In genomic region chr2:1253608-1254007, GRCh38 we compare ENCODE assay signal across 16 cellular contexts.
DNase-seq lines count a peak whose midpoint lies in the region; ATAC-seq and TF ChIP-seq lines count a peak whose summit lies in the region.
"Had no signal": no experiment of that assay in that cellular context is flagged by ENCODE, and none has a peak within 500 bp of the region (broad histone marks: within the 10 kb centered on the region; RNA-seq: fewer than 3 reads in every experiment).

No MANE protein-coding gene starts in this region.

- no peaks in the 10 kb centered on the region for H4K20me1 ChIP-seq in BLaER1 treated with 17β-estradiol and CSF1 and Interleukin-3, amounts not matched to agents 10 nM and 100 nM

- H3K4me1 Mint-ChIP-seq in activated B cell treated with CpG ODN at 0.5 μM for 24 hours, result peaks cover 28% of the 10 kb centered on the region
- H3K4me1 Mint-ChIP-seq in stimulated activated naive B cell treated with anti-CD40 and anti-IgM and Interleukin-4, amounts not matched to agents 10 μg/mL and 1 μg/mL and 100 μg/mL, for 72 hours, result peaks cover 28 to 37% of the 10 kb centered on the region in 2 donors

- intact Hi-C loops in activated B cell treated with CpG ODN at 0.5 μM for 24 hours (cut with micrococcal nuclease) (no loop called here), prostate gland (cut with DNase I) (no loop called here)

- WGBS in prostate gland, result 73% methylated on average over 5 of the region's 5 CpGs

- H3K27ac ChIP-seq in BLaER1 treated with 17β-estradiol and CSF1 and Interleukin-3, amounts not matched to agents 10 nM and 100 nM, result peak overlapping the region in 10 of 11 experiments; percentile 9 to 75 (median 50); a peak in 17 of 22 replicates
- no peak overlapping the region for H3K27ac ChIP-seq in prostate gland
- H3K27ac ChIP-seq: A549 had no signal

- peak overlapping the region; percentile 16 to 78 (median 60) for H3K4me2 ChIP-seq in BLaER1 treated with 17β-estradiol and CSF1 and Interleukin-3, amounts not matched to agents 10 nM and 100 nM
- H3K4me2 ChIP-seq: A549 had no signal

- peaks cover 0 to 26% (median 22%) of the 10 kb centered on the region in 11 experiments; a peak in 19 of 22 replicates for H3K9me3 ChIP-seq in BLaER1 treated with 17β-estradiol and CSF1 and Interleukin-3, amounts not matched to agents 10 nM and 100 nM (replicated peaks in 1 of 11)
- no peaks in the 10 kb centered on the region for H3K9me3 ChIP-seq in prostate gland
- H3K9me3 ChIP-seq: A549 had no signal

- H3K27me3 ChIP-seq in BLaER1 treated with 17β-estradiol and CSF1 and Interleukin-3, amounts not matched to agents 10 nM and 100 nM, result no peaks in the 10 kb centered on the region
- no peaks in the 10 kb centered on the region for H3K27me3 ChIP-seq in prostate gland (replicated peaks; ENCODE audit: insufficient read depth)

- TF ChIP-seq POLR2A in prostate gland (IDR thresholded peaks at IDR 0.05), result no peak

- no peak overlapping the region for H3K4me3 Mint-ChIP-seq in activated B cell treated with CpG ODN at 0.5 μM for 24 hours
- peak overlapping the region in 1 of 2 donors; percentile 5 for H3K4me3 Mint-ChIP-seq in stimulated activated naive B cell treated with anti-CD40 and anti-IgM and Interleukin-4, amounts not matched to agents 10 μg/mL and 1 μg/mL and 100 μg/mL, for 72 hours
- H3K4me3 Mint-ChIP-seq: CD4-positive, alpha-beta T cell; H9 had no signal

- H3K9me3 Mint-ChIP-seq in activated B cell treated with CpG ODN at 0.5 μM for 24 hours, result peaks cover 2% of the 10 kb centered on the region
- H3K9me3 Mint-ChIP-seq in stimulated activated naive B cell treated with anti-CD40 and anti-IgM and Interleukin-4, amounts not matched to agents 10 μg/mL and 1 μg/mL and 100 μg/mL, for 72 hours, result peaks cover 5 to 8% of the 10 kb centered on the region in 2 donors
- H3K9me3 Mint-ChIP-seq: CD4-positive, alpha-beta T cell; H9 had no signal

- H3K27ac Mint-ChIP-seq in activated B cell treated with CpG ODN at 0.5 μM for 24 hours, result peak overlapping the region; percentile 5
- H3K27ac Mint-ChIP-seq in stimulated activated naive B cell treated with anti-CD40 and anti-IgM and Interleukin-4, amounts not matched to agents 10 μg/mL and 1 μg/mL and 100 μg/mL, for 72 hours, result peak overlapping the region; percentile 1
- H3K27ac Mint-ChIP-seq: CD4-positive, alpha-beta T cell; H9 had no signal

- in situ Hi-C loops in KBM-7 (cut with MboI; ENCODE audit: low pct_unique_long_range_greater_than_20kb, low sequenced_read_pairs), result no loop called here

- H3K9ac ChIP-seq in BLaER1 treated with 17β-estradiol and CSF1 and Interleukin-3, amounts not matched to agents 10 nM and 100 nM, result peak overlapping the region in 2 of 11 experiments; percentile 22 to 23; a peak in 3 of 22 replicates

- H3K4me1 ChIP-seq in BLaER1 treated with 17β-estradiol and CSF1 and Interleukin-3, amounts not matched to agents 10 nM and 100 nM, result peaks cover 30 to 60% (median 53%) of the 10 kb centered on the region in 10 experiments
- no peaks in the 10 kb centered on the region for H3K4me1 ChIP-seq in prostate gland (replicated peaks)
- H3K4me1 ChIP-seq: A549 had no signal

- H3K4me3 ChIP-seq in BLaER1 treated with 17β-estradiol and CSF1 and Interleukin-3, amounts not matched to agents 10 nM and 100 nM, result peak overlapping the region in 5 of 10 experiments; percentile 3 to 40 (median 21); a peak in 5 of 20 replicates
- no peak overlapping the region for H3K4me3 ChIP-seq in prostate gland
- H3K4me3 ChIP-seq: A549 had no signal

- no peaks in the 10 kb centered on the region for H3K27me3 Mint-ChIP-seq in activated B cell treated with CpG ODN at 0.5 μM for 24 hours
- H3K27me3 Mint-ChIP-seq in stimulated activated naive B cell treated with anti-CD40 and anti-IgM and Interleukin-4, amounts not matched to agents 10 μg/mL and 1 μg/mL and 100 μg/mL, for 72 hours, result peaks cover 0 to 6% of the 10 kb centered on the region in 2 donors

- H3K36me3 Mint-ChIP-seq in activated B cell treated with CpG ODN at 0.5 μM for 24 hours (ENCODE audit: low read depth), result no peaks in the 10 kb centered on the region
- H3K36me3 Mint-ChIP-seq in stimulated activated naive B cell treated with anti-CD40 and anti-IgM and Interleukin-4, amounts not matched to agents 10 μg/mL and 1 μg/mL and 100 μg/mL, for 72 hours, result peaks cover 4 to 6% of the 10 kb centered on the region in 2 donors

- DNase-seq in KBM-7, result peak; percentile 30
- no peak for DNase-seq in activated B cell treated with CpG ODN at 0.5 μM for 24 hours
- no peak for DNase-seq in stimulated activated naive B cell treated with anti-CD40 and anti-IgM and Interleukin-4, amounts not matched to agents 10 μg/mL and 1 μg/mL and 100 μg/mL, for 72 hours
- DNase-seq in NCI-H446 (lab: John Stamatoyannopoulos, UW), result no peak
- no peak for DNase-seq in NCI-H1417 treated with DMSO at 0.1 percent for 48 hours (lab: John Stamatoyannopoulos, UW)
- no peak for DNase-seq in prostate gland (ENCODE audit: low spot score)
- DNase-seq: C1 segment of cervical spinal cord; Calu3; CD4-positive, alpha-beta T cell; DMS 273 treated with DMSO at 0.1 percent for 48 hours; DMS79 treated with DMSO at 0.1 percent for 48 hours; EL; GOT3; H9 had no signal

- peaks cover 0 to 7% (median 0%) of the 10 kb centered on the region in 11 experiments; a peak in 1 of 22 replicates for H3K36me3 ChIP-seq in BLaER1 treated with 17β-estradiol and CSF1 and Interleukin-3, amounts not matched to agents 10 nM and 100 nM
- H3K36me3 ChIP-seq in prostate gland, result no peaks in the 10 kb centered on the region

- no peak for ATAC-seq in activated B cell treated with CpG ODN at 0.5 μM for 24 hours (ENCODE audit: low read depth)
- ATAC-seq in stimulated activated naive B cell treated with anti-CD40 and anti-IgM and Interleukin-4, amounts not matched to agents 10 μg/mL and 1 μg/mL and 100 μg/mL, for 72 hours (replicated peaks), result peak; percentile 34 to 39
- ATAC-seq: A549 had no signal

- no peak for TF ChIP-seq CTCF in activated B cell treated with CpG ODN at 0.5 μM for 24 hours (IDR thresholded peaks at IDR 0.05)
- TF ChIP-seq CTCF in prostate gland (IDR thresholded peaks at IDR 0.05), result no peak

- CTCF ChIA-PET in activated B cell treated with CpG ODN at 0.5 μM for 24 hours (lab: Charles Lee), result no interaction called here

- POLR2A ChIA-PET in activated B cell treated with CpG ODN at 0.5 μM for 24 hours (lab: Charles Lee), result no interaction called here

Comparison
In these comparisons a context has a peak if more than half of its experiments do, and no peak if none do; other contexts are left out.
1. H3K27ac ChIP-seq: peak in BLaER1 treated with 17β-estradiol and CSF1 and Interleukin-3, amounts not matched to agents 10 nM and 100 nM (10 of 11); none in prostate gland (0 of 2).